ENCODE assay signal across 19 cellular contexts in genomic region chr15:72786244-72786641, GRCh38. TPM values are rescaled to one million over a fixed set of nuclear protein-coding genes. Genes with fewer than 3 reads are reported as not detected.
DNase-seq lines count a peak whose midpoint lies in the region; ATAC-seq and TF ChIP-seq lines count a peak whose summit lies in the region.
"Had no signal": no experiment of that assay in that cellular context is flagged by ENCODE, and none has a peak within 500 bp of the region (broad histone marks: within the 10 kb centered on the region; RNA-seq: fewer than 3 reads in every experiment).

No MANE protein-coding gene starts in this region.

- peaks cover 10% of the 10 kb centered on the region for H3K36me3 ChIP-seq in SJSA1
- no peaks in the 10 kb centered on the region for H3K36me3 ChIP-seq in effector memory CD4-positive, alpha-beta T cell (ENCODE audit: control insufficient read depth, insufficient read depth, low read length)
- H3K36me3 ChIP-seq in upper lobe of right lung = no peaks in the 10 kb centered on the region

- H3K4me3 ChIP-seq in SJSA1 = no peak overlapping the region
- H3K4me3 ChIP-seq in effector memory CD4-positive, alpha-beta T cell (ENCODE audit: insufficient read depth, low read depth, low read length, poor library complexity, severe bottlenecking) = no peak overlapping the region
- H3K4me3 ChIP-seq in upper lobe of right lung = no peak overlapping the region

- H3K27me3 ChIP-seq in SJSA1 (replicated peaks) (no peaks in the 10 kb centered on the region), upper lobe of right lung (no peaks in the 10 kb centered on the region)
- no peaks in the 10 kb centered on the region for H3K27me3 ChIP-seq in effector memory CD4-positive, alpha-beta T cell (replicated peaks; ENCODE audit: control insufficient read depth, insufficient read depth, low read length, poor library complexity, severe bottlenecking)

- ATAC-seq in upper lobe of right lung = no peak
- no peak for ATAC-seq in HG03135 (IDR thresholded peaks at IDR 0.05; ENCODE audit: unreplicated experiment)
- ATAC-seq: stimulated activated naive B cell treated with anti-CD40 and anti-IgM and Interleukin-4, amounts not matched to agents 10 μg/mL and 1 μg/mL and 100 μg/mL, for 72 hours had no signal

- peaks cover 13% of the 10 kb centered on the region for H3K36me3 Mint-ChIP-seq in activated CD4-positive, alpha-beta T cell treated with anti-CD3 and anti-CD28 coated beads, Interleukin-2, amount 10 ng/mL, durations not matched to agents 24 days and 14 days (ENCODE audit: low read depth)

- H3K27ac Mint-ChIP-seq in activated CD4-positive, alpha-beta T cell treated with anti-CD3 and anti-CD28 coated beads, Interleukin-2, amount 10 ng/mL, durations not matched to agents 24 days and 14 days = peak overlapping the region; percentile 62
- H3K27ac Mint-ChIP-seq: stimulated activated naive B cell treated with anti-CD40 and anti-IgM and Interleukin-4, amounts not matched to agents 10 μg/mL and 1 μg/mL and 100 μg/mL, for 72 hours had no signal

- no peak for TF ChIP-seq CTCF in upper lobe of right lung (IDR thresholded peaks at IDR 0.05)

- H3K9me3 Mint-ChIP-seq in activated CD4-positive, alpha-beta T cell treated with anti-CD3 and anti-CD28 coated beads, Interleukin-2, amount 10 ng/mL, durations not matched to agents 24 days and 14 days = no peaks in the 10 kb centered on the region
- H3K9me3 Mint-ChIP-seq: neural crest cell; stimulated activated naive B cell treated with anti-CD40 and anti-IgM and Interleukin-4, amounts not matched to agents 10 μg/mL and 1 μg/mL and 100 μg/mL, for 72 hours; type B pancreatic cell had no signal

- peaks cover 7% of the 10 kb centered on the region for H3K27me3 Mint-ChIP-seq in activated CD4-positive, alpha-beta T cell treated with anti-CD3 and anti-CD28 coated beads, Interleukin-2, amount 10 ng/mL, durations not matched to agents 24 days and 14 days

- H3K9me3 ChIP-seq in SJSA1 (replicated peaks) (no peaks in the 10 kb centered on the region), upper lobe of right lung (no peaks in the 10 kb centered on the region)
- no peaks in the 10 kb centered on the region for H3K9me3 ChIP-seq in effector memory CD4-positive, alpha-beta T cell (ENCODE audit: control insufficient read depth, low read length)

- intact Hi-C loops in activated CD4-positive, alpha-beta T cell treated with anti-CD3 and anti-CD28 coated beads, Interleukin-2, amount 10 ng/mL, durations not matched to agents 24 days and 14 days (cut with micrococcal nuclease) = loop anchor here (10.0 kb wide), 1 partner anchor 459 kb away; no protein-coding TSS in a partner anchor
- intact Hi-C loops in upper lobe of right lung (cut with DNase I) = no loop called here

- H3K4me1 ChIP-seq in SJSA1 (replicated peaks) (peaks cover 51% of the 10 kb centered on the region), upper lobe of right lung (peaks cover 19% of the 10 kb centered on the region)
- peaks cover 25% of the 10 kb centered on the region for H3K4me1 ChIP-seq in effector memory CD4-positive, alpha-beta T cell (ENCODE audit: control insufficient read depth, insufficient read depth, low read length, poor library complexity, severe bottlenecking)

- H3K4me3 Mint-ChIP-seq in activated CD4-positive, alpha-beta T cell treated with anti-CD3 and anti-CD28 coated beads, Interleukin-2, amount 10 ng/mL, durations not matched to agents 24 days and 14 days = no peak overlapping the region
- H3K4me3 Mint-ChIP-seq: stimulated activated naive B cell treated with anti-CD40 and anti-IgM and Interleukin-4, amounts not matched to agents 10 μg/mL and 1 μg/mL and 100 μg/mL, for 72 hours; type B pancreatic cell had no signal

- H3K27ac ChIP-seq in SJSA1 (peak overlapping the region; percentile 87), upper lobe of right lung (no peak overlapping the region)
- peak overlapping the region; percentile 50 for H3K27ac ChIP-seq in effector memory CD4-positive, alpha-beta T cell (ENCODE audit: insufficient read depth, low read length, poor library complexity, severe bottlenecking)
- H3K27ac ChIP-seq: C4-2B, WERI-Rb-1 had no signal

- H3K4me1 Mint-ChIP-seq in activated CD4-positive, alpha-beta T cell treated with anti-CD3 and anti-CD28 coated beads, Interleukin-2, amount 10 ng/mL, durations not matched to agents 24 days and 14 days = peaks cover 51% of the 10 kb centered on the region

- DNase-seq in activated CD4-positive, alpha-beta T cell treated with anti-CD3 and anti-CD28 coated beads, Interleukin-2, amount 10 ng/mL, durations not matched to agents 24 days and 14 days = no peak
- no peak for DNase-seq in activated CD4-positive, alpha-beta T cell treated with anti-CD3 and anti-CD28 coated beads, Interleukin-2, amount 50 U/mL, for 1 hour
- DNase-seq in SJSA1 (ENCODE audit: low read depth in 1 of 2, low spot score in 2 of 2) (no peak), retina (peak; percentile 47), COLO668 (lab: John Stamatoyannopoulos, UW; ENCODE audit: unreplicated experiment) (no peak), upper lobe of right lung (no peak)
- no peak for DNase-seq in effector memory CD4-positive, alpha-beta T cell
- DNase-seq: activated gamma-delta T cell; amniotic stem cell; DMS79 treated with DMSO at 0.1 percent for 48 hours; NCI-H2029 treated with DMSO at 0.1 percent for 48 hours; NCI-H510A; stimulated activated naive B cell treated with anti-CD40 and anti-IgM and Interleukin-4, amounts not matched to agents 10 μg/mL and 1 μg/mL and 100 μg/mL, for 72 hours; SW 1271; WERI-Rb-1 had no signal

RNA-seq across cellular contexts. Expression of gene ADPGK, which starts 2.7 kb away (rescaled TPM):
- total RNA-seq in activated CD4-positive, alpha-beta T cell treated with anti-CD3 and anti-CD28 coated beads, Interleukin-2, amount 10 ng/mL, durations not matched to agents 24 days and 14 days = 107 and 112 TPM in 2 replicates
- total RNA-seq in SJSA1 (2014; rRNA removed; shearing (Covaris generic)) = 57.7 and 83.8 TPM in 2 replicates
- total RNA-seq in upper lobe of right lung = 74.2 TPM
